ENCODE assay signal across 23 cellular contexts in genomic region chr6:107419747-107420146, GRCh38. TPM values are rescaled to one million over a fixed set of nuclear protein-coding genes. Genes with fewer than 3 reads are reported as not detected.
DNase-seq lines count a peak whose midpoint lies in the region; ATAC-seq, FAIRE-seq and TF ChIP-seq lines count a peak whose summit lies in the region.
"Had no signal": no experiment of that assay in that cellular context is flagged by ENCODE, and none has a peak within 500 bp of the region (broad histone marks: within the 10 kb centered on the region; RNA-seq: fewer than 3 reads in every experiment).

No MANE protein-coding gene starts in this region.

- peaks cover 7% of the 10 kb centered on the region for H3K79me2 ChIP-seq in neural cell (replicated peaks; ENCODE audit: insufficient read depth, low read length)

- no peaks in the 10 kb centered on the region for H4K20me1 ChIP-seq in neural cell (ENCODE audit: insufficient read depth)

- no peaks in the 10 kb centered on the region for H3K9me3 ChIP-seq in neural cell (ENCODE audit: low read length)
- no peaks in the 10 kb centered on the region for H3K9me3 ChIP-seq in effector memory CD4-positive, alpha-beta T cell (ENCODE audit: control insufficient read depth, low read length)
- H3K9me3 ChIP-seq: neutrophil, stomach had no signal

- no peak overlapping the region for H3K4me2 ChIP-seq in neural cell (ENCODE audit: low read length)
- H3K4me2 ChIP-seq: PC-9 had no signal

- no peaks in the 10 kb centered on the region for H3K27me3 ChIP-seq in bronchial epithelial cell (ENCODE audit: control insufficient read depth, insufficient read depth, low read length)
- H3K27me3 ChIP-seq in neural cell (ENCODE audit: insufficient read depth, low read depth, low read length) = no peaks in the 10 kb centered on the region
- H3K27me3 ChIP-seq in effector memory CD4-positive, alpha-beta T cell (replicated peaks; ENCODE audit: control insufficient read depth, insufficient read depth, low read length, poor library complexity, severe bottlenecking) = no peaks in the 10 kb centered on the region
- H3K27me3 ChIP-seq: foreskin keratinocyte, neutrophil, stomach had no signal

- peak; percentile 84 for TF ChIP-seq EP300 in neural cell (conservative IDR thresholded peaks at IDR 0.05; ENCODE audit: poor library complexity, severe bottlenecking)

- no peak for ATAC-seq in HG02938 (IDR thresholded peaks at IDR 0.05; ENCODE audit: unreplicated experiment)
- ATAC-seq: activated CD4-positive, alpha-beta T cell treated with anti-CD3 and anti-CD28 coated beads for 36 hours; foreskin keratinocyte; left cardiac atrium; sciatic nerve had no signal

- DNase-seq in NCI-H748 (lab: John Stamatoyannopoulos, UW; ENCODE audit: unreplicated experiment) = peak; percentile 81
- DNase-seq in NCI-H748 treated with DMSO at 0.1 percent for 48 hours (lab: John Stamatoyannopoulos, UW) = no peak
- peak; percentile 0 for DNase-seq in NCI-H1092 (lab: John Stamatoyannopoulos, UW)
- DNase-seq in bronchial epithelial cell (ENCODE audit: low read depth) = no peak
- no peak for DNase-seq in central memory CD4-positive, alpha-beta T cell
- no peak for DNase-seq in effector memory CD4-positive, alpha-beta T cell
- DNase-seq: activated CD4-positive, alpha-beta T cell treated with anti-CD3 and anti-CD28 coated beads for 36 hours; activated gamma-delta T cell; COR-L47; foreskin keratinocyte; GF-D8; left cardiac atrium; MV-4-11; NCI-H446; PC-9; stomach; T1000 had no signal

- H3K4me3 ChIP-seq in bronchial epithelial cell (ENCODE audit: low read depth, low read length) (no peak overlapping the region), neural cell (ENCODE audit: low read length) (no peak overlapping the region)
- H3K4me3 ChIP-seq in effector memory CD4-positive, alpha-beta T cell (ENCODE audit: insufficient read depth, low read depth, low read length, poor library complexity, severe bottlenecking) = no peak overlapping the region
- H3K4me3 ChIP-seq: PC-9, SK-N-MC, stomach had no signal

- H3F3A ChIP-seq in neural cell (ENCODE audit: insufficient read depth, low read length, poor library complexity, severe bottlenecking) = no peaks in the 10 kb centered on the region

- TF ChIP-seq RAD21 in neural cell (conservative IDR thresholded peaks at IDR 0.05) = no peak

- no peaks in the 10 kb centered on the region for H3K36me3 ChIP-seq in bronchial epithelial cell (ENCODE audit: control insufficient read depth, insufficient read depth, low read length)
- H3K36me3 ChIP-seq in neural cell (ENCODE audit: insufficient read depth, low read length) = no peaks in the 10 kb centered on the region
- no peaks in the 10 kb centered on the region for H3K36me3 ChIP-seq in effector memory CD4-positive, alpha-beta T cell (ENCODE audit: control insufficient read depth, insufficient read depth, low read length)
- H3K36me3 ChIP-seq: neutrophil, stomach had no signal

- FAIRE-seq in bronchial epithelial cell (lab: Jason Lieb, UNC) = peak; percentile 79
- FAIRE-seq: urothelium cell line had no signal

- no peak overlapping the region for H3K9ac ChIP-seq in neural cell (ENCODE audit: low read length)

- H3K9me2 ChIP-seq in neural cell (ENCODE audit: insufficient read depth, low read length) = no peaks in the 10 kb centered on the region

- peak overlapping the region; percentile 42 for H3K27ac ChIP-seq in neural cell (ENCODE audit: low read length)
- no peak overlapping the region for H3K27ac ChIP-seq in effector memory CD4-positive, alpha-beta T cell (ENCODE audit: insufficient read depth, low read length, poor library complexity, severe bottlenecking)
- H3K27ac ChIP-seq: foreskin keratinocyte, neutrophil, PC-9, SK-N-MC, stomach had no signal

- no peaks in the 10 kb centered on the region for H3K4me1 ChIP-seq in effector memory CD4-positive, alpha-beta T cell (ENCODE audit: control insufficient read depth, insufficient read depth, low read length, poor library complexity, severe bottlenecking)
- H3K4me1 ChIP-seq: foreskin keratinocyte had no signal

- H2AFZ ChIP-seq in neural cell (ENCODE audit: low read depth, low read length) = no peak overlapping the region
- H2AFZ ChIP-seq: PC-9 had no signal

- no peak for TF ChIP-seq CTCF in bronchial epithelial cell (IDR thresholded peaks at IDR 0.05; ENCODE audit: insufficient read depth, low read length, severe bottlenecking)
- TF ChIP-seq CTCF in neural cell (IDR thresholded peaks at IDR 0.05; ENCODE audit: poor library complexity, severe bottlenecking) = no peak

TF ChIP-seq in neural cell, 6 proteins besides CTCF, POLR2A, EP300 and RAD21:
- TF ChIP-seq SMC3 (conservative IDR thresholded peaks at IDR 0.05; ENCODE audit: poor library complexity) (no peak), POLR2AphosphoS5 (IDR thresholded peaks at IDR 0.05) (peak; percentile 66), MXI1 (conservative IDR thresholded peaks at IDR 0.05; ENCODE audit: poor library complexity, severe bottlenecking) (peak; percentile 53), REST (IDR thresholded peaks at IDR 0.05; ENCODE audit: borderline replicate concordance) (no peak), EZH2 (IDR thresholded peaks at IDR 0.05; ENCODE audit: borderline replicate concordance, insufficient read depth, low read length, poor library complexity, severe bottlenecking) (no peak), TAF1 (IDR thresholded peaks at IDR 0.05; ENCODE audit: low read depth) (no peak)

RNA-seq across cellular contexts. Expression of gene PDSS2, which starts 39.6 kb away (rescaled TPM):
- 8.2 and 18.2 TPM in 2 replicates for total RNA-seq in bronchial epithelial cell
- 4.6 and 5.0 TPM in 2 replicates for polyA plus RNA-seq in neural cell
- polyA minus RNA-seq in neural cell = 8.3 and 10.4 TPM in 2 replicates

Comparison
In these comparisons a context has a peak if more than half of its experiments do, and no peak if none do; other contexts are left out.
1. DNase-seq: peak in NCI-H748 (single experiment) and NCI-H1092 (single experiment); none in NCI-H748 treated with DMSO at 0.1 percent for 48 hours (single experiment), bronchial epithelial cell (single experiment), central memory CD4-positive, alpha-beta T cell (single experiment) and effector memory CD4-positive, alpha-beta T cell (0 of 3).